Comparison of ENCODE assay signal across 27 cellular contexts in genomic region chr15:57878573-57878972, GRCh38.
DNase-seq lines count a peak whose midpoint lies in the region; ATAC-seq and TF ChIP-seq lines count a peak whose summit lies in the region.
"Had no signal": no experiment of that assay in that cellular context is flagged by ENCODE, and none has a peak within 500 bp of the region (broad histone marks: within the 10 kb centered on the region; RNA-seq: fewer than 3 reads in every experiment).

No MANE protein-coding gene starts in this region.

- H3K27me3 Mint-ChIP-seq in osteocyte (ENCODE audit: unreplicated experiment), result no peaks in the 10 kb centered on the region
- H3K27me3 Mint-ChIP-seq: progenitor cell of endocrine pancreas had no signal

- TF ChIP-seq CTCF in fibroblast of mammary gland (conservative IDR thresholded peaks at IDR 0.05; ENCODE audit: control insufficient read depth, insufficient read depth, low read depth, low read length) (no peak), osteocyte (IDR thresholded peaks at IDR 0.05) (no peak)

- DNase-seq in EL (peak; percentile 57), M059J (ENCODE audit: low read depth) (peak; percentile 50), fibroblast of mammary gland (ENCODE audit: low read depth) (peak; percentile 43), skeletal muscle cell (ENCODE audit: low read depth) (peak; percentile 17), osteocyte (ENCODE audit: extremely low spot score, unreplicated experiment) (no peak)
- DNase-seq in stimulated activated naive CD8-positive, alpha-beta T cell treated with anti-CD3 and anti-CD28 coated beads, Interleukin-15, Interleukin-2, amounts not matched to agents 100 U/mL and 50 U/mL, for 24 hours, result no peak
- DNase-seq: activated B cell treated with CpG ODN at 0.5 μM for 24 hours; activated CD4-positive, alpha-beta T cell treated with anti-CD3 and anti-CD28 coated beads, Interleukin-2, amount 50 U/mL, for 4 hours; activated CD8-positive, alpha-beta memory T cell treated with anti-CD3 and anti-CD28 coated beads, Interleukin-2, amount 50 U/mL, for 4 hours; activated effector memory CD4-positive, alpha-beta T cell treated with Interleukin-2 at 50 U/mL for 16 hours; CD4-positive, alpha-beta memory T cell; DMS153; endodermal cell; left ventricle myocardium superior; NCI-H1436 treated with DMSO at 0.1 percent for 48 hours; NCI-H510A treated with DMSO at 0.1 percent for 48 hours; stimulated activated CD4-positive, alpha-beta T cell treated with anti-CD3 and anti-CD28 coated beads, Interleukin-2, amount 100 ng/mL, for 24 hours; T-helper 9 cell had no signal

- H3K4me3 ChIP-seq in fibroblast of mammary gland (ENCODE audit: control insufficient read depth, low read depth, low read length), result no peak overlapping the region
- no peak overlapping the region for H3K4me3 ChIP-seq in skeletal muscle cell (ENCODE audit: low read depth, low read length)
- H3K4me3 ChIP-seq: neural progenitor cell, SK-N-MC, skin epidermis, thoracic aorta had no signal

- H3K4me1 Mint-ChIP-seq in osteocyte (ENCODE audit: unreplicated experiment), result peaks cover 3% of the 10 kb centered on the region
- H3K4me1 Mint-ChIP-seq: activated B cell treated with CpG ODN at 0.5 μM for 24 hours; brain; CD4-positive, alpha-beta memory T cell; IgD-negative memory B cell; neural progenitor cell; stimulated activated memory B cell treated with anti-CD40 and anti-IgM and Interleukin-4, amounts not matched to agents 10 μg/mL and 1 μg/mL and 100 μg/mL, for 72 hours had no signal

- H3K4me3 Mint-ChIP-seq in osteocyte (ENCODE audit: unreplicated experiment), result no peak overlapping the region
- H3K4me3 Mint-ChIP-seq: activated B cell treated with CpG ODN at 0.5 μM for 24 hours; brain; CD4-positive, alpha-beta memory T cell; endodermal cell; IgD-negative memory B cell; neural progenitor cell; stimulated activated memory B cell treated with anti-CD40 and anti-IgM and Interleukin-4, amounts not matched to agents 10 μg/mL and 1 μg/mL and 100 μg/mL, for 72 hours had no signal

- H3K9me3 Mint-ChIP-seq in osteocyte (ENCODE audit: unreplicated experiment), result peaks cover 8% of the 10 kb centered on the region

- ATAC-seq in esophagus mucosa, result no peak
- ATAC-seq in stimulated activated naive CD8-positive, alpha-beta T cell treated with anti-CD3 and anti-CD28 coated beads, Interleukin-15, Interleukin-2, amounts not matched to agents 100 U/mL and 50 U/mL, for 24 hours, result no peak
- ATAC-seq: left ventricle myocardium superior; stimulated activated memory B cell treated with anti-CD40 and anti-IgM and Interleukin-4, amounts not matched to agents 10 μg/mL and 1 μg/mL and 100 μg/mL, for 72 hours had no signal

- H3K36me3 Mint-ChIP-seq in osteocyte (ENCODE audit: unreplicated experiment), result no peaks in the 10 kb centered on the region
- H3K36me3 Mint-ChIP-seq: brain; stimulated activated memory B cell treated with anti-CD40 and anti-IgM and Interleukin-4, amounts not matched to agents 10 μg/mL and 1 μg/mL and 100 μg/mL, for 72 hours had no signal

- H3K27ac Mint-ChIP-seq in osteocyte (ENCODE audit: unreplicated experiment), result no peak overlapping the region
- H3K27ac Mint-ChIP-seq: activated B cell treated with CpG ODN at 0.5 μM for 24 hours; brain; CD4-positive, alpha-beta memory T cell; endodermal cell; IgD-negative memory B cell; neural progenitor cell; progenitor cell of endocrine pancreas; stimulated activated memory B cell treated with anti-CD40 and anti-IgM and Interleukin-4, amounts not matched to agents 10 μg/mL and 1 μg/mL and 100 μg/mL, for 72 hours had no signal

Comparison
In these comparisons a context has a peak if more than half of its experiments do, and no peak if none do; other contexts are left out.
1. DNase-seq: peak in EL (single experiment), M059J (single experiment), fibroblast of mammary gland (single experiment) and skeletal muscle cell (single experiment); none in stimulated activated naive CD8-positive, alpha-beta T cell treated with anti-CD3 and anti-CD28 coated beads, Interleukin-15, Interleukin-2, amounts not matched to agents 100 U/mL and 50 U/mL, for 24 hours (single experiment) and osteocyte (single experiment).